Comparison of ENCODE assay signal across 8 cellular contexts in the genomic region with DNA sequence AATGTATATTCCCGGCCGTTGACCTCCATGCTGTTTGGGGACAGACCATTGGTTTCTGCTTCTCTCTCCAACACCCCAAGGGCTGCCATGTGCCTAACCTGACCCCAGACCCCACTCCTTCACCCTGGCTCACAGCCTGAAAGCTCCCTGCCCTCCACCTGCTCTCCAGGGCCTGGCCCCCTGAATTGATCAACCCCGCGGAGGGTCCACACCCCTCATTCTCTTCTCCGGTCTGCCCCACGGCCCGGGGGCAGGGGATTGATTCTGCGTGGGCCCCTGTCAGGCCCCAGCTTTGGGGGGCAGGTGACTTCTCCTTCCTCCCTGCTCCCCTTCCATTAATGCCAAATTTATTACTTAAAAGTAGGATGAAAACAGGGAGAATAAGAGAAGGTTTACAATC.
DNase-seq lines count a peak whose midpoint lies in the region; ATAC-seq and TF ChIP-seq lines count a peak whose summit lies in the region.
"Not testable (repeated sequence)": the region's sequence is repeated elsewhere in the genome, so short reads cannot be mapped to it uniquely, and the experiment has no call there.

No MANE protein-coding gene starts in this region.

- DNase-seq in AG04450 (ENCODE audit: low read depth, low spot score); HCT116 (ENCODE audit: low read depth, low spot score); PC-9; activated T-cell treated with anti-CD3 and anti-CD28 coated beads, Interleukin-2, amount 50 U/mL, for 24 hours; MCF 10A (ENCODE audit: unreplicated experiment); foreskin fibroblast; mesendoderm: not testable (repeated sequence)

- H3K36me3 Mint-ChIP-seq in activated T-cell treated with anti-CD3 and anti-CD28 coated beads, Interleukin-2, amount 50 U/mL, for 24 hours (ENCODE audit: low read depth) = not testable (repeated sequence)
- peaks cover 13% of the 10 kb centered on the region for H3K36me3 Mint-ChIP-seq in MCF 10A (ENCODE audit: insufficient read depth, unreplicated experiment)

- not testable (repeated sequence) for TF ChIP-seq CTCF in AG04450 (IDR thresholded peaks at IDR 0.05; ENCODE audit: low read depth, low read length); HCT116 (IDR thresholded peaks at IDR 0.05 in 2 of 3, conservative IDR thresholded peaks at IDR 0.05 in 1 of 3; ENCODE audit: borderline replicate concordance in 1 of 3, insufficient read depth in 1 of 3, low read depth in 2 of 3, low read length in 2 of 3); PC-9 (conservative IDR thresholded peaks at IDR 0.05); MCF 10A (IDR thresholded peaks at IDR 0.05; ENCODE audit: unreplicated experiment); foreskin fibroblast (IDR thresholded peaks at IDR 0.05; ENCODE audit: low read depth, low read length)

- not testable (repeated sequence) for H3K27ac ChIP-seq in AG04450 (ENCODE audit: low read depth, low read length); HCT116 (ENCODE audit: low read depth, low read length); PC-9; mesendoderm (ENCODE audit: low read depth, low read length); rectal smooth muscle tissue (ENCODE audit: low read depth, low read length)

- intact Hi-C loops in HCT116 (cut with micrococcal nuclease) = loop anchor here (10.0 kb wide), 1 partner anchor 606 kb away; no protein-coding TSS in a partner anchor
- intact Hi-C loops in PC-9 (cut with micrococcal nuclease; ENCODE audit: unreplicated experiment) = loop anchor here (10.0 kb wide), 1 partner anchor 236 kb away; the partner anchor contains the start of gene GOSR1
- intact Hi-C loops in MCF 10A (cut with micrococcal nuclease) = not testable (repeated sequence)

- H3K4me3 Mint-ChIP-seq in activated T-cell treated with anti-CD3 and anti-CD28 coated beads, Interleukin-2, amount 50 U/mL, for 24 hours = peak overlapping the region; percentile 74
- peak overlapping the region; percentile 91 for H3K4me3 Mint-ChIP-seq in MCF 10A (ENCODE audit: unreplicated experiment)

- H3K9me2 ChIP-seq in HCT116 (ENCODE audit: insufficient read depth); PC-9 (ENCODE audit: insufficient read depth): not testable (repeated sequence)

- not testable (repeated sequence) for H3F3A ChIP-seq in PC-9 (ENCODE audit: insufficient read depth, low read depth)

- H2BK5ac ChIP-seq in mesendoderm (ENCODE audit: low read length) = not testable (repeated sequence)

- POLR2A ChIA-PET in AG04450 (lab: Yijun Ruan, JAX); HCT116 (lab: Charles Lee); PC-9 (lab: Charles Lee; ENCODE audit: unreplicated experiment); MCF 10A (lab: Yijun Ruan, JAX): not testable (repeated sequence)

- H3K4me1 ChIP-seq in HCT116 (ENCODE audit: control insufficient read depth in 1 of 2, insufficient read depth in 2 of 2, low read length in 2 of 2) = peaks cover 3 to 25% of the 10 kb centered on the region in 2 experiments; a peak in 3 of 4 replicates
- H3K4me1 ChIP-seq in PC-9 (replicated peaks; ENCODE audit: insufficient read depth); mesendoderm (ENCODE audit: control insufficient read depth, low read depth, low read length); rectal smooth muscle tissue (ENCODE audit: control insufficient read depth, insufficient read depth, low read length): not testable (repeated sequence)

- RAD21 ChIA-PET in HCT116 (lab: Charles Lee; ENCODE audit: low non-redundant PET in 1 of 2, low total read pairs in 2 of 2, uncharacterized antibody in 2 of 2, unreplicated experiment in 2 of 2) = not testable (repeated sequence)

- H3K27me3 ChIP-seq in AG04450 (ENCODE audit: control insufficient read depth, insufficient read depth, low read length); HCT116 (ENCODE audit: insufficient read depth, low read length); PC-9 (ENCODE audit: insufficient read depth, low read depth); mesendoderm (ENCODE audit: insufficient read depth, low read length, poor library complexity); rectal smooth muscle tissue (ENCODE audit: control insufficient read depth, insufficient read depth, low read length): not testable (repeated sequence)

- CTCF ChIA-PET in AG04450 (lab: Charles Lee); HCT116 (lab: Charles Lee); PC-9 (lab: Charles Lee); MCF 10A (lab: Yijun Ruan, JAX): not testable (repeated sequence)

- ATAC-seq in HCT116 = not testable (repeated sequence)

- BruUV-seq in HCT116 (replicated peaks; lab: Mats Ljungman, UMichigan); PC-9 (replicated peaks; lab: Mats Ljungman, UMichigan); MCF 10A (replicated peaks; lab: Mats Ljungman, UMichigan): not testable (repeated sequence)

- H2BK15ac ChIP-seq in mesendoderm (replicated peaks; ENCODE audit: low read depth) = not testable (repeated sequence)

- not testable (repeated sequence) for H3K4ac ChIP-seq in mesendoderm (ENCODE audit: low read depth, low read length)

- H3K4me3 ChIP-seq in AG04450 (ENCODE audit: low read depth, low read length) = peak overlapping the region; percentile 73
- H3K4me3 ChIP-seq in HCT116 (replicated peaks in 1 of 2; ENCODE audit: low read depth in 1 of 2, low read length in 2 of 2) = peak overlapping the region; percentile 57 to 67; a peak in 3 of 4 replicates
- H3K4me3 ChIP-seq in PC-9; mesendoderm (ENCODE audit: low read length): not testable (repeated sequence)
- H3K4me3 ChIP-seq in foreskin fibroblast (ENCODE audit: low read depth in 1 of 2, low read length in 2 of 2) = peak overlapping the region; percentile 56 to 58
- H3K4me3 ChIP-seq in rectal smooth muscle tissue (ENCODE audit: low read length) = peak overlapping the region; percentile 64

- H2BK120ac ChIP-seq in mesendoderm (ENCODE audit: low read depth, low read length) = not testable (repeated sequence)

- H3K18ac ChIP-seq in mesendoderm (ENCODE audit: low read length) = not testable (repeated sequence)

- not testable (repeated sequence) for TF ChIP-seq RAD21 in HCT116 (IDR thresholded peaks at IDR 0.05; ENCODE audit: low read depth)

- not testable (repeated sequence) for TF ChIP-seq POLR2A in HCT116 (IDR thresholded peaks at IDR 0.05; ENCODE audit: borderline replicate concordance, extremely low read depth, insufficient read depth, insufficient read length)

- H3K79me1 ChIP-seq in mesendoderm (ENCODE audit: low read length) = not testable (repeated sequence)

- H3K79me2 ChIP-seq in HCT116 (ENCODE audit: insufficient read depth, low read length) (peaks cover 63% of the 10 kb centered on the region), PC-9 (ENCODE audit: low read depth) (peaks cover 31% of the 10 kb centered on the region), mesendoderm (ENCODE audit: control insufficient read depth, insufficient read depth, low read length) (peaks cover 63% of the 10 kb centered on the region)

- H3K9me3 Mint-ChIP-seq in activated T-cell treated with anti-CD3 and anti-CD28 coated beads, Interleukin-2, amount 50 U/mL, for 24 hours; MCF 10A (ENCODE audit: unreplicated experiment): not testable (repeated sequence)

- H2AK5ac ChIP-seq in mesendoderm (ENCODE audit: low read length) = not testable (repeated sequence)

- not testable (repeated sequence) for H4K5ac ChIP-seq in mesendoderm (ENCODE audit: low read length)

- peaks cover 33% of the 10 kb centered on the region for H3K27me3 Mint-ChIP-seq in activated T-cell treated with anti-CD3 and anti-CD28 coated beads, Interleukin-2, amount 50 U/mL, for 24 hours
- not testable (repeated sequence) for H3K27me3 Mint-ChIP-seq in MCF 10A (ENCODE audit: insufficient read depth, unreplicated experiment)

- not testable (repeated sequence) for H4K8ac ChIP-seq in mesendoderm (ENCODE audit: low read depth, low read length)

- H3K4me1 Mint-ChIP-seq in activated T-cell treated with anti-CD3 and anti-CD28 coated beads, Interleukin-2, amount 50 U/mL, for 24 hours (ENCODE audit: low read depth) = peaks cover 32% of the 10 kb centered on the region
- peaks cover 14% of the 10 kb centered on the region for H3K4me1 Mint-ChIP-seq in MCF 10A (ENCODE audit: insufficient read depth, unreplicated experiment)

- H3K4me2 ChIP-seq in HCT116 (ENCODE audit: low read length) = peak overlapping the region; percentile 75; the same call in 1 of the 2 replicates
- H3K4me2 ChIP-seq in PC-9 = peak overlapping the region; percentile 71; the same call in 1 of the 2 replicates
- peak overlapping the region; percentile 2 for H3K4me2 ChIP-seq in mesendoderm (ENCODE audit: low read length)

- H3K36me3 ChIP-seq in HCT116 (ENCODE audit: control insufficient read depth in 1 of 2, insufficient read depth in 2 of 2, low read length in 2 of 2); PC-9 (ENCODE audit: low read depth); mesendoderm (ENCODE audit: control insufficient read depth, insufficient read depth, low read length); rectal smooth muscle tissue (ENCODE audit: control insufficient read depth, insufficient read depth, low read length): not testable (repeated sequence)

- not testable (repeated sequence) for H3K23ac ChIP-seq in mesendoderm (ENCODE audit: low read length)

- H3K9me3 ChIP-seq in AG04450 (ENCODE audit: control insufficient read depth, insufficient read depth, low read length); HCT116 (ENCODE audit: control insufficient read depth in 1 of 2, insufficient read depth in 1 of 2, low read depth in 1 of 2, low read length in 2 of 2); PC-9 (ENCODE audit: insufficient read depth, low read depth): not testable (repeated sequence)

- H3K9ac ChIP-seq in HCT116 (ENCODE audit: low read length); rectal smooth muscle tissue (ENCODE audit: low read length): not testable (repeated sequence)
- H3K9ac ChIP-seq in mesendoderm (ENCODE audit: low read length) = peak overlapping the region; percentile 83

- H4K20me1 ChIP-seq in HCT116 (ENCODE audit: insufficient read depth); PC-9 (ENCODE audit: insufficient read depth): not testable (repeated sequence)

- no CpG with 5 or more reads among the region's 8 CpGs for WGBS in mesendoderm (ENCODE audit: extremely low coverage, insufficient coverage, low lambda C conversion rate)

- H3K56ac ChIP-seq in mesendoderm (ENCODE audit: low read length) = peak overlapping the region; percentile 90

- not testable (repeated sequence) for H3K27ac Mint-ChIP-seq in activated T-cell treated with anti-CD3 and anti-CD28 coated beads, Interleukin-2, amount 50 U/mL, for 24 hours; MCF 10A (ENCODE audit: low read depth, unreplicated experiment)

- not testable (repeated sequence) for H2AFZ ChIP-seq in HCT116 (ENCODE audit: low read depth, low read length, poor library complexity, severe bottlenecking); PC-9

Comparison
In these comparisons a context has a peak if more than half of its experiments do, and no peak if none do; other contexts are left out.
1. H3K4me2 ChIP-seq: peak in every context shown above with its lines; median percentile 75 in HCT116; 71 in PC-9; 2 in mesendoderm.